Comparison of ENCODE assay signal across 22 cellular contexts in genomic region chr5:146399446-146399845, GRCh38. TPM values are rescaled to one million over a fixed set of nuclear protein-coding genes. Genes with fewer than 3 reads are reported as not detected.
DNase-seq lines count a peak whose midpoint lies in the region; ATAC-seq, FAIRE-seq and TF ChIP-seq lines count a peak whose summit lies in the region.
"Had no signal": no experiment of that assay in that cellular context is flagged by ENCODE, and none has a peak within 500 bp of the region (broad histone marks: within the 10 kb centered on the region; RNA-seq: fewer than 3 reads in every experiment).

No MANE protein-coding gene starts in this region.

- H3K27me3 Mint-ChIP-seq in astrocyte (ENCODE audit: low read depth, unreplicated experiment), result peaks cover 45% of the 10 kb centered on the region

- H4K20me1 ChIP-seq in astrocyte (ENCODE audit: insufficient read depth, low read length) (no peaks in the 10 kb centered on the region), Karpas-422 (ENCODE audit: insufficient read depth, low read depth, low read length) (no peaks in the 10 kb centered on the region)

- H3K27me3 ChIP-seq in astrocyte (ENCODE audit: insufficient read depth, low read length), result peaks cover 14% of the 10 kb centered on the region
- H3K27me3 ChIP-seq in Karpas-422 (ENCODE audit: low read length), result no peaks in the 10 kb centered on the region
- H3K27me3 ChIP-seq in right lobe of liver, result no peaks in the 10 kb centered on the region

- H3K4me3 Mint-ChIP-seq in astrocyte (ENCODE audit: unreplicated experiment), result no peak overlapping the region
- H3K4me3 Mint-ChIP-seq: GM23338; T-helper 1 cell treated with Interleukin-12 subunit alpha and Interleukin-12 subunit beta and Interleukin-4 antibody, amounts not matched to agents 30 μg/mL and 1 μg/mL, for 36 hours had no signal

- no peak for TF ChIP-seq CTCF in AG10803 (conservative IDR thresholded peaks at IDR 0.05; ENCODE audit: low read length)
- no peak for TF ChIP-seq CTCF in NB4 (IDR thresholded peaks at IDR 0.05; ENCODE audit: low read depth, low read length)
- no peak for TF ChIP-seq CTCF in astrocyte (IDR thresholded peaks at IDR 0.05; ENCODE audit: insufficient read depth, low read depth, low read length)
- TF ChIP-seq CTCF in kidney (IDR thresholded peaks at IDR 0.05; ENCODE audit: borderline replicate concordance, extremely low read depth, insufficient read depth), result no peak
- no peak for TF ChIP-seq CTCF in right lobe of liver (IDR thresholded peaks at IDR 0.05)

- peak; percentile 3 for DNase-seq in AG10803 (ENCODE audit: low read depth)
- peak; percentile 7 for DNase-seq in EH (ENCODE audit: low read depth)
- peak; percentile 31 for DNase-seq in NB4 (ENCODE audit: low read depth)
- peak; percentile 44 for DNase-seq in astrocyte (ENCODE audit: low read depth)
- no peak for DNase-seq in Karpas-422
- DNase-seq in kidney, result no peak
- no peak for DNase-seq in hippocampal formation (lab: John Stamatoyannopoulos, UW)
- DNase-seq in right lobe of liver, result no peak
- DNase-seq: KG1, MG63, NCI-H1436, NCI-H2029, NCI-H2171, NCI-H446 had no signal

- no peaks in the 10 kb centered on the region for H3K4me1 ChIP-seq in astrocyte (ENCODE audit: insufficient read depth, low read length)
- peaks cover 5% of the 10 kb centered on the region for H3K4me1 ChIP-seq in Karpas-422 (ENCODE audit: low read length)
- H3K4me1 ChIP-seq in kidney (ENCODE audit: control insufficient read depth in 1 of 2, insufficient read depth in 1 of 2, low read depth in 1 of 2, low read length in 2 of 2), result no peaks in the 10 kb centered on the region
- no peaks in the 10 kb centered on the region for H3K4me1 ChIP-seq in right lobe of liver
- H3K4me1 ChIP-seq: A549 had no signal

- peaks cover 2% of the 10 kb centered on the region for H3K9me3 Mint-ChIP-seq in astrocyte (ENCODE audit: unreplicated experiment)
- H3K9me3 Mint-ChIP-seq: GM23338; T-helper 1 cell treated with Interleukin-12 subunit alpha and Interleukin-12 subunit beta and Interleukin-4 antibody, amounts not matched to agents 30 μg/mL and 1 μg/mL, for 36 hours had no signal

- peak overlapping the region; percentile 8 for H3K27ac Mint-ChIP-seq in astrocyte (ENCODE audit: unreplicated experiment)
- H3K27ac Mint-ChIP-seq: GM23338; T-helper 1 cell treated with Interleukin-12 subunit alpha and Interleukin-12 subunit beta and Interleukin-4 antibody, amounts not matched to agents 30 μg/mL and 1 μg/mL, for 36 hours had no signal

- H3K36me3 ChIP-seq in astrocyte (ENCODE audit: insufficient read depth, low read length), result no peaks in the 10 kb centered on the region
- no peaks in the 10 kb centered on the region for H3K36me3 ChIP-seq in Karpas-422 (ENCODE audit: insufficient read depth, low read length)
- H3K36me3 ChIP-seq in kidney (ENCODE audit: control insufficient read depth in 1 of 2, insufficient read depth in 2 of 2, low read length in 2 of 2), result no peaks in the 10 kb centered on the region
- H3K36me3 ChIP-seq in right lobe of liver, result no peaks in the 10 kb centered on the region
- H3K36me3 ChIP-seq: MG63 had no signal

- H3K36me3 Mint-ChIP-seq in astrocyte (ENCODE audit: low read depth, unreplicated experiment), result no peaks in the 10 kb centered on the region

- H3K4me2 ChIP-seq in astrocyte (ENCODE audit: low read length), result no peak overlapping the region
- H3K4me2 ChIP-seq in Karpas-422 (ENCODE audit: low read depth, low read length, poor library complexity, severe bottlenecking), result no peak overlapping the region
- H3K4me2 ChIP-seq: A549, GM23338 had no signal

- no peak overlapping the region for H3K4me3 ChIP-seq in AG10803 (ENCODE audit: low read length)
- H3K4me3 ChIP-seq in NB4 (ENCODE audit: low read depth, low read length), result no peak overlapping the region
- H3K4me3 ChIP-seq in astrocyte (ENCODE audit: insufficient read depth, low read depth, low read length), result no peak overlapping the region
- H3K4me3 ChIP-seq in Karpas-422 (ENCODE audit: low read length), result no peak overlapping the region
- no peak overlapping the region for H3K4me3 ChIP-seq in kidney (ENCODE audit: low read length in 2 of 2)
- H3K4me3 ChIP-seq in right lobe of liver, result no peak overlapping the region
- H3K4me3 ChIP-seq: A549, GM12878, GM23338, MG63, SK-N-MC had no signal

- H3K79me2 ChIP-seq in astrocyte (ENCODE audit: insufficient read depth, low read length) (no peaks in the 10 kb centered on the region), Karpas-422 (ENCODE audit: low read length) (no peaks in the 10 kb centered on the region)

- H3K9me3 ChIP-seq in astrocyte (ENCODE audit: insufficient read depth, low read depth, low read length) (no peaks in the 10 kb centered on the region), Karpas-422 (ENCODE audit: low read length) (no peaks in the 10 kb centered on the region), kidney (ENCODE audit: control insufficient read depth in 1 of 2, low read length in 2 of 2) (no peaks in the 10 kb centered on the region), right lobe of liver (no peaks in the 10 kb centered on the region)
- H3K9me3 ChIP-seq: A549, MG63 had no signal

- no peak overlapping the region for H2AFZ ChIP-seq in astrocyte (ENCODE audit: low read depth, low read length)
- no peak overlapping the region for H2AFZ ChIP-seq in Karpas-422 (ENCODE audit: low read length)
- H2AFZ ChIP-seq: GM23338 had no signal

- H3K9me2 ChIP-seq in Karpas-422 (replicated peaks; ENCODE audit: insufficient read depth, low read length), result no peaks in the 10 kb centered on the region

- TF ChIP-seq POLR2A in NB4 (IDR thresholded peaks at IDR 0.05; ENCODE audit: extremely low read depth, insufficient read length) (no peak), right lobe of liver (IDR thresholded peaks at IDR 0.05) (no peak)

- FAIRE-seq in astrocyte (lab: Jason Lieb, UNC), result no peak
- no peak for FAIRE-seq in kidney (lab: Jason Lieb, UNC)
- FAIRE-seq: A549, G401.6, GM12878, GM18507 had no signal

- H3K9ac ChIP-seq in astrocyte (ENCODE audit: low read length) (no peak overlapping the region), Karpas-422 (ENCODE audit: low read length) (no peak overlapping the region), kidney (ENCODE audit: low read length in 2 of 2) (no peak overlapping the region)

- H3K4me1 Mint-ChIP-seq in astrocyte (ENCODE audit: low read depth, unreplicated experiment), result peaks cover 5% of the 10 kb centered on the region

- intact Hi-C loops in kidney (cut with DNase I) (no loop called here), right lobe of liver (cut with DNase I) (no loop called here)

- no peak for ATAC-seq in right lobe of liver
- ATAC-seq: A549, GM12878, GM23338, Panc1 had no signal

- no peak overlapping the region for H3K27ac ChIP-seq in astrocyte (ENCODE audit: low read depth, low read length)
- H3K27ac ChIP-seq in Karpas-422 (ENCODE audit: low read length), result no peak overlapping the region
- H3K27ac ChIP-seq in kidney (ENCODE audit: low read depth in 2 of 2, low read length in 2 of 2), result no peak overlapping the region
- no peak overlapping the region for H3K27ac ChIP-seq in right lobe of liver
- H3K27ac ChIP-seq: A549, SK-N-MC had no signal

- 15% methylated on average over 2 of the region's 2 CpGs for WGBS in right lobe of liver (ENCODE audit: insufficient coverage, low coverage, low lambda C conversion rate, missing lambda C conversion rate)

RNA-seq across cellular contexts. Expression of gene TCERG1, which starts 47.7 kb away (rescaled TPM):
- 53.1 and 66.0 TPM in 2 replicates for total RNA-seq in astrocyte
- 72.9 and 144 TPM in 2 replicates for total RNA-seq in Karpas-422 (2014; rRNA removed; shearing (Covaris generic); ENCODE audit: low replicate concordance)
- 48.6 TPM for total RNA-seq in kidney
- polyA plus RNA-seq in kidney (ENCODE audit: insufficient read depth, low read depth, low replicate concordance), result 16.7 TPM
- 10 to 100 TPM in 5 of 6 experiments, 1 to 10 TPM in 1; 9.7 to 27.4 (median 18.4) TPM for total RNA-seq in right lobe of liver

Comparison
In these comparisons a context has a peak if more than half of its experiments do, and no peak if none do; other contexts are left out.
1. DNase-seq: peak in AG10803 (single experiment), EH (single experiment), NB4 (single experiment) and astrocyte (single experiment); none in Karpas-422 (single experiment), kidney (single experiment), hippocampal formation (0 of 2) and right lobe of liver (0 of 3).